1 cellular context compared by ENCODE assay signal in genomic region chr13:111171629-111172028, GRCh38.
TF ChIP-seq lines count a peak whose summit lies in the region.

No MANE protein-coding gene starts in this region.

TF ChIP-seq in HepG2, 621 proteins besides CTCF, POLR2A, EP300 and RAD21 (continued from another document and continues in another):
- TF ChIP-seq ZNF503 (CRISPR knock-in tag; IDR thresholded peaks at IDR 0.05) (no peak), KDM5B (CRISPR knock-in tag; IDR thresholded peaks at IDR 0.05; ENCODE audit: borderline replicate concordance) (no peak), ZNF607 (CRISPR knock-in tag; IDR thresholded peaks at IDR 0.05; ENCODE audit: borderline replicate concordance) (no peak), ARID3A (IDR thresholded peaks at IDR 0.05; ENCODE audit: low read depth, low read length) (no peak), MIXL1 (CRISPR knock-in tag; IDR thresholded peaks at IDR 0.05) (no peak), MTERF4 (CRISPR knock-in tag; IDR thresholded peaks at IDR 0.05) (no peak), ZNF687 (CRISPR knock-in tag; IDR thresholded peaks at IDR 0.05) (no peak), IKZF5 (CRISPR knock-in tag; IDR thresholded peaks at IDR 0.05) (no peak), ZXDC (CRISPR knock-in tag; IDR thresholded peaks at IDR 0.05) (no peak), NFE2 (CRISPR knock-in tag; IDR thresholded peaks at IDR 0.05) (no peak), PBX3 (CRISPR knock-in tag; IDR thresholded peaks at IDR 0.05; ENCODE audit: borderline replicate concordance) (no peak), PRMT3 (CRISPR knock-in tag; IDR thresholded peaks at IDR 0.05; ENCODE audit: borderline replicate concordance, low read depth) (no peak), ZBTB34 (CRISPR knock-in tag; IDR thresholded peaks at IDR 0.05) (no peak), POLR2AphosphoS5 (IDR thresholded peaks at IDR 0.05; ENCODE audit: low read depth, low read length) (no peak), NCOA2 (CRISPR knock-in tag; IDR thresholded peaks at IDR 0.05) (peak; percentile 19; the same call in 1 of the 2 replicates), HNF4A (CRISPR knock-in tag; IDR thresholded peaks at IDR 0.05) (peak; percentile 41; the same call in 1 of the 2 replicates), TEAD3 (CRISPR knock-in tag; optimal IDR thresholded peaks at IDR 0.05; ENCODE audit: borderline replicate concordance) (no peak), HNRNPK (IDR thresholded peaks at IDR 0.05; ENCODE audit: low read depth, low read length, poor library complexity, severe bottlenecking) (no peak), HNF4G (IDR thresholded peaks at IDR 0.05; ENCODE audit: borderline replicate concordance, low read depth, low read length) (peak; percentile 45; the same call in 1 of the 2 replicates), HNF4G (CRISPR knock-in tag; IDR thresholded peaks at IDR 0.05; ENCODE audit: borderline replicate concordance, low read depth) (no peak), ZNF234 (CRISPR knock-in tag; conservative IDR thresholded peaks at IDR 0.05) (no peak), PPARG (CRISPR knock-in tag; conservative IDR thresholded peaks at IDR 0.05) (no peak), RARG (CRISPR knock-in tag; IDR thresholded peaks at IDR 0.05; ENCODE audit: low read depth) (no peak), SSRP1 (CRISPR knock-in tag; IDR thresholded peaks at IDR 0.05) (no peak), ZNF138 (CRISPR knock-in tag; IDR thresholded peaks at IDR 0.05; ENCODE audit: low read depth) (no peak), HBP1 (CRISPR knock-in tag; IDR thresholded peaks at IDR 0.05; ENCODE audit: low read depth) (no peak), MTF2 (CRISPR knock-in tag; IDR thresholded peaks at IDR 0.05; ENCODE audit: borderline replicate concordance) (no peak), HNRNPL (IDR thresholded peaks at IDR 0.05; ENCODE audit: low read depth, low read length) (no peak), ZNF329 (CRISPR knock-in tag; IDR thresholded peaks at IDR 0.05; ENCODE audit: low read depth) (no peak), THRA (CRISPR knock-in tag; IDR thresholded peaks at IDR 0.05; ENCODE audit: borderline replicate concordance) (no peak), ZNF776 (CRISPR knock-in tag; IDR thresholded peaks at IDR 0.05) (no peak), ZNF709 (CRISPR knock-in tag; IDR thresholded peaks at IDR 0.05) (no peak), HOXA3 (CRISPR knock-in tag; IDR thresholded peaks at IDR 0.05) (no peak), ELF1 (CRISPR knock-in tag; IDR thresholded peaks at IDR 0.05) (no peak), ZNF333 (CRISPR knock-in tag; IDR thresholded peaks at IDR 0.05; ENCODE audit: borderline replicate concordance) (no peak), FOXO4 (CRISPR knock-in tag; conservative IDR thresholded peaks at IDR 0.05) (no peak), ZNF615 (CRISPR knock-in tag; IDR thresholded peaks at IDR 0.05; ENCODE audit: borderline replicate concordance) (no peak), ZNF564 (CRISPR knock-in tag; IDR thresholded peaks at IDR 0.05) (peak; percentile 84; the same call in 1 of the 2 replicates), KLF15 (CRISPR knock-in tag; IDR thresholded peaks at IDR 0.05; ENCODE audit: borderline replicate concordance) (no peak), YEATS4 (CRISPR knock-in tag; IDR thresholded peaks at IDR 0.05; ENCODE audit: borderline replicate concordance) (no peak), ZNF451 (CRISPR knock-in tag; IDR thresholded peaks at IDR 0.05) (no peak)
